8 cellular contexts compared by ENCODE assay signal in genomic region chr14:37150414-37150813, GRCh38. TPM values are rescaled to one million over a fixed set of nuclear protein-coding genes. Genes with fewer than 3 reads are reported as not detected.
DNase-seq lines count a peak whose midpoint lies in the region; ATAC-seq, FAIRE-seq and TF ChIP-seq lines count a peak whose summit lies in the region.

No MANE protein-coding gene starts in this region.

- DNase-seq in D721Med (ENCODE audit: insufficient read length, low spot score) (no peak), HTR-8/SVneo (ENCODE audit: insufficient read length, low spot score) (peak; percentile 31), NOMO-1 (lab: John Stamatoyannopoulos, UW; ENCODE audit: unreplicated experiment in 2 of 2) (peak; percentile 22 to 51), dermis microvascular lymphatic vessel endothelial cell (ENCODE audit: low read depth in 2 of 2) (peak; percentile 23 to 51), osteocyte (ENCODE audit: extremely low spot score, unreplicated experiment) (no peak)

- H3K9me3 Mint-ChIP-seq in osteocyte (ENCODE audit: unreplicated experiment) = no peaks in the 10 kb centered on the region

- H3K4me3 Mint-ChIP-seq in osteocyte (ENCODE audit: unreplicated experiment) = no peak overlapping the region

- peaks cover 21% of the 10 kb centered on the region for H3K27me3 Mint-ChIP-seq in osteocyte (ENCODE audit: unreplicated experiment)

- no peak overlapping the region for H3K27ac Mint-ChIP-seq in osteocyte (ENCODE audit: unreplicated experiment)

- ATAC-seq in GM21825 (IDR thresholded peaks at IDR 0.05; ENCODE audit: unreplicated experiment) (no peak), GM18511 (IDR thresholded peaks at IDR 0.05; ENCODE audit: unreplicated experiment) (no peak), HG02885 (IDR thresholded peaks at IDR 0.05; ENCODE audit: poor library complexity, unreplicated experiment) (no peak)

- FAIRE-seq in D721Med (lab: Jason Lieb, UNC) = no peak
- FAIRE-seq in HTR-8/SVneo (lab: Jason Lieb, UNC) = no peak

- no peaks in the 10 kb centered on the region for H3K36me3 Mint-ChIP-seq in osteocyte (ENCODE audit: unreplicated experiment)

- peaks cover 11% of the 10 kb centered on the region for H3K4me1 Mint-ChIP-seq in osteocyte (ENCODE audit: unreplicated experiment)

- TF ChIP-seq CTCF in D721Med (IDR thresholded peaks at IDR 0.05; ENCODE audit: insufficient read depth, missing control alignments) (peak; percentile 70), osteocyte (IDR thresholded peaks at IDR 0.05) (peak; percentile 78)

RNA-seq across cellular contexts. Expression of gene SLC25A21, which starts 22.0 kb away (rescaled TPM):
- 0.38 and 1.0 TPM in 2 replicates for total RNA-seq in dermis microvascular lymphatic vessel endothelial cell
- total RNA-seq in osteocyte = 0.56 and 1.2 TPM in 2 replicates

RNA-seq across cellular contexts. Expression of gene MIPOL1, which starts 47.3 kb away (rescaled TPM):
- total RNA-seq in dermis microvascular lymphatic vessel endothelial cell (4.3 and 5.1 TPM in 2 replicates), osteocyte (14.6 and 17.2 TPM in 2 replicates)

Comparison
In these comparisons a context has a peak if more than half of its experiments do, and no peak if none do; other contexts are left out.
1. DNase-seq: peak in HTR-8/SVneo (single experiment), NOMO-1 (2 of 2) and dermis microvascular lymphatic vessel endothelial cell (2 of 2); none in D721Med (single experiment) and osteocyte (single experiment).